8 cellular contexts compared by ENCODE assay signal in genomic region chr5:139273572-139274264, GRCh38. TPM values are rescaled to one million over a fixed set of nuclear protein-coding genes. Genes with fewer than 3 reads are reported as not detected.
DNase-seq lines count a peak whose midpoint lies in the region; ATAC-seq, FAIRE-seq and TF ChIP-seq lines count a peak whose summit lies in the region.

No MANE protein-coding gene starts in this region.

- no peaks in the 10 kb centered on the region; the same call in 1 of the 2 replicates for H4K20me1 ChIP-seq in GM12878 (ENCODE audit: control insufficient read depth, insufficient read depth)

- peak in 1 of 2 experiments; percentile 57; a peak in 2 of 4 replicates for TF ChIP-seq EP300 in GM12878 (IDR thresholded peaks at IDR 0.05; ENCODE audit: borderline replicate concordance in 1 of 2, control insufficient read depth in 1 of 2, low read depth in 2 of 2, low read length in 2 of 2)

- WGBS in GM12878 (ENCODE audit: insufficient coverage, insufficient replicate concordance, low lambda C conversion rate, missing lambda C conversion rate) = under 1% methylated on average over 43 of the region's 44 CpGs

- POLR2A ChIA-PET in GM12878 (lab: Charles Lee) = interaction anchor here (0.7 to 3.3 kb wide), 16 partner anchors 13 to 730 kb away, joined by 3 to 21 read pairs (median 4); partner anchors contain the start of genes HSPA9, MATR3 and PAIP2

- no peaks in the 10 kb centered on the region for H3K9me3 ChIP-seq in GM12878 (replicated peaks; ENCODE audit: control insufficient read depth, insufficient read depth, low read length)

- SMC1A ChIA-PET in GM12878 (lab: Charles Lee; ENCODE audit: uncharacterized antibody, unreplicated experiment) = interaction anchor here (0.9 to 9.9 kb wide), 6 partner anchors 18 to 698 kb away, joined by 3 to 136 read pairs (median 10); partner anchors contain the start of genes HSPA9, MATR3 and PAIP2

- intact Hi-C loops in GM12878 (cut with micrococcal nuclease; ENCODE audit: unreplicated experiment) = loop anchor here (2.0 to 5.0 kb wide), 2 partner anchors 21 to 119 kb away; no protein-coding TSS in a partner anchor

- peak; percentile 95 for TF ChIP-seq POLR2A in GM12878 (IDR thresholded peaks at IDR 0.05; ENCODE audit: low read depth, low read length)

- BruUV-seq in GM12878 (replicated peaks; lab: Mats Ljungman, UMichigan) = TSS peak; percentile 70

- H3K27me3 ChIP-seq in GM12878 (replicated peaks in 1 of 2; ENCODE audit: control insufficient read depth in 2 of 2, insufficient read depth in 2 of 2, low read length in 1 of 2) = no peaks in the 10 kb centered on the region

- peaks cover 38% of the 10 kb centered on the region for H3K4me1 ChIP-seq in GM12878 (ENCODE audit: control insufficient read depth, insufficient read depth, low read length)

- H3K9ac ChIP-seq in GM12878 (ENCODE audit: control insufficient read depth, insufficient read depth, low read length) = peak overlapping the region; percentile 95

- DNase-seq in NCI-H187 (lab: John Stamatoyannopoulos, UW) (peak; percentile 61 to 79), NCI-H187 treated with DMSO at 0.1 percent for 48 hours (lab: John Stamatoyannopoulos, UW) (no peak), NCI-H1417 treated with DMSO at 0.1 percent for 48 hours (lab: John Stamatoyannopoulos, UW) (peak; percentile 14), T1000 (lab: John Stamatoyannopoulos, UW) (peak; percentile 83), GM12878 (ENCODE audit: low read depth, low spot score) (peak; percentile 61), skeletal muscle cell (ENCODE audit: low read depth) (no peak)

- 0 out of 2 replicates have a peak, but pooled peaks have one; percentile 18 for TF ChIP-seq RAD21 in GM12878 (IDR thresholded peaks at IDR 0.05; ENCODE audit: insufficient read depth, low read depth, low read length)

- CTCF ChIA-PET in GM12878 (lab: Yijun Ruan, JAX) = interaction anchor here (0.6 to 3.9 kb wide), 9 partner anchors 12 to 449 kb away, joined by 3 to 32 read pairs (median 4); partner anchors contain the start of genes MATR3 and PAIP2

- in situ Hi-C loops in GM12878 (cut with MboI) = loop anchor here (25.0 kb wide), 1 partner anchor 636 kb away; no protein-coding TSS in a partner anchor

- peaks cover 51% of the 10 kb centered on the region for H3K79me2 ChIP-seq in GM12878 (ENCODE audit: control insufficient read depth, insufficient read depth, low read length)

- H3K4me3 ChIP-seq in GM12878 (peak overlapping the region; percentile 82), iPS-11a (ENCODE audit: low read depth, low read length) (peak overlapping the region; percentile 96), skeletal muscle cell (ENCODE audit: low read depth, low read length) (peak overlapping the region; percentile 71)

- H3K27ac ChIP-seq in GM12878 (ENCODE audit: control insufficient read depth, insufficient read depth) = peak overlapping the region; percentile 90

- peaks cover 2 to 12% of the 10 kb centered on the region in 2 experiments; a peak in 3 of 4 replicates for H3K36me3 ChIP-seq in GM12878 (ENCODE audit: control insufficient read depth in 2 of 2, insufficient read depth in 2 of 2, low read length in 1 of 2)

- TF ChIP-seq CTCF in GM12878 (IDR thresholded peaks at IDR 0.05 in 2 of 3, conservative IDR thresholded peaks at IDR 0.05 in 1 of 3; ENCODE audit: control insufficient read depth in 2 of 3, extremely low read depth in 1 of 3, insufficient read depth in 1 of 3, low read depth in 3 of 3, low read length in 3 of 3) = peak in 2 of 3 experiments; percentile 25 to 37; a peak in 2 of 6 replicates

- peak; percentile 85 for ATAC-seq in HG02759 (IDR thresholded peaks at IDR 0.05; ENCODE audit: unreplicated experiment)
- ATAC-seq in GM12878 = peak; percentile 87

- RAD21 ChIA-PET in GM12878 (lab: Charles Lee; ENCODE audit: unreplicated experiment) = interaction anchor here (0.7 to 4.1 kb wide), 4 partner anchors 68 to 449 kb away, joined by 3 to 20 read pairs (median 7); partner anchors contain the start of genes MZB1 and PAIP2

- peak overlapping the region; percentile 86 for H2AFZ ChIP-seq in GM12878 (ENCODE audit: control insufficient read depth, low read depth, low read length)

- peak overlapping the region; percentile 98 for H3K4me2 ChIP-seq in GM12878 (ENCODE audit: control insufficient read depth, insufficient read depth)

- FAIRE-seq in GM12878 (lab: Jason Lieb, UNC) = peak; percentile 78

TF ChIP-seq in GM12878, 131 proteins besides CTCF, POLR2A, EP300 and RAD21 (continues in another document):
- TF ChIP-seq CREB1 (IDR thresholded peaks at IDR 0.05; ENCODE audit: low read depth) (peak; percentile 61), NRF1 (conservative IDR thresholded peaks at IDR 0.05; ENCODE audit: low read depth, low read length) (0 out of 2 replicates have a peak, but pooled peaks have one; percentile 6), TARDBP (IDR thresholded peaks at IDR 0.05; ENCODE audit: borderline replicate concordance) (no peak), GATAD2B (conservative IDR thresholded peaks at IDR 0.05; ENCODE audit: low read depth) (peak; percentile 88), TCF12 (IDR thresholded peaks at IDR 0.05; ENCODE audit: low read depth, low read length) (0 out of 2 replicates have a peak, but pooled peaks have one; percentile 3), CEBPB (IDR thresholded peaks at IDR 0.05; ENCODE audit: borderline replicate concordance in 1 of 2, low read depth in 2 of 2, low read length in 2 of 2) (no peak), TAF1 (IDR thresholded peaks at IDR 0.05; ENCODE audit: borderline replicate concordance, low read depth, low read length) (peak; percentile 96), E2F4 (IDR thresholded peaks at IDR 0.05; ENCODE audit: low read depth, low read length) (no peak), TBL1XR1 (IDR thresholded peaks at IDR 0.05; ENCODE audit: low read depth, low read length) (peak; percentile 38; the same call in 1 of the 2 replicates), ATF3 (IDR thresholded peaks at IDR 0.05; ENCODE audit: borderline replicate concordance, extremely low read depth, low read depth, low read length) (no peak), HSF1 (IDR thresholded peaks at IDR 0.05; ENCODE audit: low read depth, low read length) (peak; percentile 92), MAX (IDR thresholded peaks at IDR 0.05; ENCODE audit: low read depth, low read length) (peak; percentile 95), KDM1A (IDR thresholded peaks at IDR 0.05; ENCODE audit: borderline replicate concordance) (no peak), HDGF (IDR thresholded peaks at IDR 0.05) (peak; percentile 32; the same call in 1 of the 2 replicates)

RNA-seq across cellular contexts. Expression of gene MATR3, which starts 19.8 kb away (rescaled TPM):
- 599 and 630 TPM in 2 replicates for total RNA-seq in GM12878 (2013; cell fraction: nucleolus; rRNA removed)
- 134 and 173 TPM in 2 replicates for total RNA-seq in GM12878 (2014; rRNA removed)
- 394 and 401 TPM in 2 replicates for total RNA-seq in GM12878 (2014; rRNA removed; fragmentation: Illumina TruSeq; extraction: Trizol)
- total RNA-seq in GM12878 (2021) = 180 and 213 TPM in 2 replicates
- polyA plus RNA-seq in GM12878 (2011; ENCODE audit: low read depth) = 70.2 TPM
- polyA plus RNA-seq in GM12878 (2011; rRNA removed) = 230 and 407 TPM in 2 replicates
- polyA plus RNA-seq in GM12878 (2011; cell fraction: cytosol; rRNA removed) = 102 and 125 TPM in 2 replicates
- polyA plus RNA-seq in GM12878 (2011; cell fraction: nucleus; rRNA removed) = 123 and 141 TPM in 2 replicates
- 146 and 152 TPM in 2 replicates for polyA plus RNA-seq in GM12878 (2012)
- 276 and 414 TPM in 2 replicates for polyA plus RNA-seq in GM12878 (2014; fragmentation: Illumina TruSeq; extraction: Trizol)
- 100 to 1,000 TPM; 149 to 187 TPM for polyA plus RNA-seq in GM12878 (2014; fragmentation: Nextera tagmentation; extraction: Ambion mirVana)
- 194 and 201 TPM in 2 replicates for polyA plus RNA-seq in GM12878 (2014; rRNA removed)
- polyA plus RNA-seq in GM12878 (2016; fragmentation: Nextera tagmentation; extraction: Ambion mirVana) = 100 to 1,000 TPM; 347 to 380 TPM
- polyA minus RNA-seq in GM12878 (2011; rRNA and poly(A)+ RNA removed) = 284 and 298 TPM in 2 replicates
- polyA minus RNA-seq in GM12878 (2011; cell fraction: cytosol; rRNA and poly(A)+ RNA removed) = 79.1 and 117 TPM in 2 replicates
- 110 and 161 TPM in 2 replicates for polyA minus RNA-seq in GM12878 (2011; cell fraction: nucleus; rRNA and poly(A)+ RNA removed)

Comparison
In these comparisons a context has a peak if more than half of its experiments do, and no peak if none do; other contexts are left out.
1. DNase-seq: peak in NCI-H187 (2 of 2), NCI-H1417 treated with DMSO at 0.1 percent for 48 hours (single experiment), T1000 (single experiment) and GM12878 (single experiment); none in NCI-H187 treated with DMSO at 0.1 percent for 48 hours (single experiment) and skeletal muscle cell (single experiment).
2. Peak in every context shown above with its lines, with median percentiles within 50 percentile points of each other: H3K4me3 ChIP-seq.